ENCODE assay signal across 29 cellular contexts in genomic region chr1:239233626-239234025, GRCh38.
DNase-seq lines count a peak whose midpoint lies in the region; ATAC-seq and TF ChIP-seq lines count a peak whose summit lies in the region.
"Had no signal": no experiment of that assay in that cellular context is flagged by ENCODE, and none has a peak within 500 bp of the region (broad histone marks: within the 10 kb centered on the region; RNA-seq: fewer than 3 reads in every experiment).

No MANE protein-coding gene starts in this region.

- H3K27me3 Mint-ChIP-seq in progenitor cell of endocrine pancreas = no peaks in the 10 kb centered on the region
- H3K27me3 Mint-ChIP-seq: activated CD4-positive, alpha-beta T cell treated with anti-CD3 and anti-CD28 coated beads for 36 hours; activated naive CD8-positive, alpha-beta T cell treated with anti-CD3 and anti-CD28 coated beads for 36 hours had no signal

- no peaks in the 10 kb centered on the region for H3K9me3 Mint-ChIP-seq in progenitor cell of endocrine pancreas (ENCODE audit: low read depth)
- H3K9me3 Mint-ChIP-seq: activated naive CD8-positive, alpha-beta T cell treated with anti-CD3 and anti-CD28 coated beads for 36 hours; endodermal cell had no signal

- in situ Hi-C loops in KBM-7 (cut with MboI; ENCODE audit: low pct_unique_long_range_greater_than_20kb, low sequenced_read_pairs) = no loop called here

- ATAC-seq in GM21528 (IDR thresholded peaks at IDR 0.05; ENCODE audit: low FRiP score, unreplicated experiment) = no peak
- ATAC-seq: activated CD4-positive, alpha-beta T cell treated with anti-CD3 and anti-CD28 coated beads for 36 hours; natural killer cell had no signal

- H3K27ac Mint-ChIP-seq in progenitor cell of endocrine pancreas = no peak overlapping the region
- H3K27ac Mint-ChIP-seq: activated CD4-positive, alpha-beta T cell treated with anti-CD3 and anti-CD28 coated beads for 36 hours; activated naive CD8-positive, alpha-beta T cell treated with anti-CD3 and anti-CD28 coated beads for 36 hours; endodermal cell; natural killer cell had no signal

- H3K4me1 Mint-ChIP-seq in progenitor cell of endocrine pancreas (ENCODE audit: low read depth) = peaks cover 8% of the 10 kb centered on the region
- H3K4me1 Mint-ChIP-seq: activated CD4-positive, alpha-beta T cell treated with anti-CD3 and anti-CD28 coated beads for 36 hours; activated naive CD8-positive, alpha-beta T cell treated with anti-CD3 and anti-CD28 coated beads for 36 hours; natural killer cell had no signal

- TF ChIP-seq CTCF in epithelial cell of esophagus (IDR thresholded peaks at IDR 0.05; ENCODE audit: insufficient read depth, low read depth, low read length, missing control alignments) (no peak), progenitor cell of endocrine pancreas (IDR thresholded peaks at IDR 0.05; ENCODE audit: unreplicated experiment) (no peak)

- DNase-seq in KBM-7 (peak; percentile 30), NOMO-1 treated with dmso at 0.1 percent for 144 hours (lab: John Stamatoyannopoulos, UW; ENCODE audit: unreplicated experiment) (peak; percentile 27), epithelial cell of esophagus (ENCODE audit: low read depth) (peak; percentile 65), renal cortical epithelial cell (ENCODE audit: low read depth) (peak; percentile 67), progenitor cell of endocrine pancreas (ENCODE audit: low spot score, unreplicated experiment) (no peak), OCI-M2 (lab: John Stamatoyannopoulos, UW; ENCODE audit: unreplicated experiment) (no peak)
- DNase-seq: activated CD4-positive, alpha-beta T cell treated with anti-CD3 and anti-CD28 coated beads for 36 hours; activated naive CD8-positive, alpha-beta T cell treated with anti-CD3 and anti-CD28 coated beads for 36 hours; activated T-cell treated with anti-CD3 and anti-CD28 coated beads for 4 hours; aorta; C1 segment of cervical spinal cord; COR-L47; endodermal cell; esophagus squamous epithelium; foreskin melanocyte; GF-D8; natural killer cell; NCI-H1105; NCI-H1930; NCI-H526 treated with DMSO at 0.1 percent for 48 hours; occipital lobe; SK-N-SH; stimulated activated CD4-positive, alpha-beta T cell treated with anti-CD3 and anti-CD28 coated beads, Interleukin-1b, Interleukin-23, amount 100 ng/mL, for 48 hours; stimulated activated CD8-positive, alpha-beta memory T cell treated with anti-CD3 and anti-CD28 coated beads, Interleukin-4, amount 100 ng/mL, for 48 hours; stomach; T-helper 2 cell had no signal

- H3K4me3 ChIP-seq in epithelial cell of esophagus (ENCODE audit: low read length) = no peak overlapping the region
- H3K4me3 ChIP-seq: esophagus squamous epithelium, skin epidermis, stomach, tibial nerve had no signal

- no peak overlapping the region for H3K4me3 Mint-ChIP-seq in progenitor cell of endocrine pancreas (ENCODE audit: low read depth)
- H3K4me3 Mint-ChIP-seq: activated CD4-positive, alpha-beta T cell treated with anti-CD3 and anti-CD28 coated beads for 36 hours; activated naive CD8-positive, alpha-beta T cell treated with anti-CD3 and anti-CD28 coated beads for 36 hours; endodermal cell; natural killer cell had no signal

- H3K36me3 Mint-ChIP-seq in progenitor cell of endocrine pancreas (ENCODE audit: insufficient read depth) = no peaks in the 10 kb centered on the region
- H3K36me3 Mint-ChIP-seq: activated naive CD8-positive, alpha-beta T cell treated with anti-CD3 and anti-CD28 coated beads for 36 hours; natural killer cell had no signal

Comparison
In these comparisons a context has a peak if more than half of its experiments do, and no peak if none do; other contexts are left out.
1. DNase-seq: peak in KBM-7 (single experiment), NOMO-1 treated with dmso at 0.1 percent for 144 hours (single experiment), epithelial cell of esophagus (single experiment) and renal cortical epithelial cell (single experiment); none in progenitor cell of endocrine pancreas (single experiment) and OCI-M2 (single experiment).